38 cellular contexts compared by ENCODE assay signal in the genomic region with DNA sequence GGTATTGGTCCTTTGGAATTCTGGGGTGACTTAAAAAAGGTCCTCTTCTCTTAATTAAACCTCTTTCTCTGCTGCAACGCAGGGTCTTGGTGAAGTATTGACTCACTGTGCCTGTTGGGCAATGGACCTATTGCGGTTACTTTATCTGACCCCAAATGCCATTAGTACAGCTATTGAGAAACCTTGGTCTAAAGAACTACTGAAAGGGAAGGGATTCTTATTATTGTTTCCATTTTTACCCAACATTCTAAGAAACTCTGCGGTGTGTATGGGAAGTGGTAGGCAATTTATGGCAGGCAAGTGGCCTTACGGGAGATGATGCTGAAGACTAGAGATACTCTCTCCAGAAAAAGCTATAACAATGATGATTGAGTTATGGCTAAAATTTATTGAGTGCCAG. TPM values are rescaled to one million over a fixed set of nuclear protein-coding genes. Genes with fewer than 3 reads are reported as not detected.
DNase-seq lines count a peak whose midpoint lies in the region; ATAC-seq, FAIRE-seq and TF ChIP-seq lines count a peak whose summit lies in the region.
"Had no signal": no experiment of that assay in that cellular context is flagged by ENCODE, and none has a peak within 500 bp of the region (broad histone marks: within the 10 kb centered on the region; RNA-seq: fewer than 3 reads in every experiment).

No MANE protein-coding gene starts in this region.

- FAIRE-seq in K562 (lab: Jason Lieb, UNC), result no peak
- FAIRE-seq: A549, D721Med, endothelial cell of umbilical vein, islet of Langerhans, pancreas had no signal

- DNase-seq in AG09309 (ENCODE audit: low read depth) (peak; percentile 17), HT1080 (ENCODE audit: low read depth) (peak; percentile 13), NOMO-1 treated with dmso at 0.1 percent for 144 hours (lab: John Stamatoyannopoulos, UW; ENCODE audit: unreplicated experiment) (peak; percentile 74), K562 (ENCODE audit: extremely low read depth in 1 of 4, low spot score in 3 of 4) (no peak), mucosa of descending colon (no peak), caudate nucleus (lab: John Stamatoyannopoulos, UW) (no peak), nephron progenitor cell (no peak)
- no peak for DNase-seq in activated CD8-positive, alpha-beta memory T cell treated with anti-CD3 and anti-CD28 coated beads, Interleukin-2, amount 10 ng/mL, durations not matched to agents 7 days and 5 days
- DNase-seq: activated CD4-positive, alpha-beta T cell treated with anti-CD3 and anti-CD28 coated beads for 48 hours; activated naive CD4-positive, alpha-beta T cell treated with anti-CD3 and anti-CD28 coated beads, Interleukin-2, amount 50 U/mL, for 16 hours; activated T-cell treated with anti-CD3 and anti-CD28 coated beads for 4 hours; amniotic stem cell; CD4-positive, alpha-beta memory T cell; left lung; mesendoderm; NCI-H1417; NCI-H2081; NCI-H2227 treated with DMSO at 0.1 percent for 48 hours; NCI-H526; pancreas; retina; transverse colon; WERI-Rb-1 had no signal

- CTCF ChIA-PET in K562 (lab: Yijun Ruan, JAX; ENCODE audit: low intra/inter-chr PET ratio), result no interaction called here
- CTCF ChIA-PET in activated CD8-positive, alpha-beta memory T cell treated with anti-CD3 and anti-CD28 coated beads, Interleukin-2, amount 10 ng/mL, durations not matched to agents 7 days and 5 days (lab: Charles Lee), result interaction anchor here (2.4 kb wide), 1 partner anchor 215 kb away, joined by 10 read pairs; no protein-coding TSS in a partner anchor

- H3K4me1 Mint-ChIP-seq in activated CD8-positive, alpha-beta memory T cell treated with anti-CD3 and anti-CD28 coated beads, Interleukin-2, amount 10 ng/mL, durations not matched to agents 7 days and 5 days, result peaks cover 11% of the 10 kb centered on the region
- H3K4me1 Mint-ChIP-seq in nephron progenitor cell, result peaks cover 24% of the 10 kb centered on the region

- ATAC-seq in K562, result no peak
- no peak for ATAC-seq in mucosa of descending colon
- no peak for ATAC-seq in activated CD8-positive, alpha-beta memory T cell treated with anti-CD3 and anti-CD28 coated beads, Interleukin-2, amount 10 ng/mL, durations not matched to agents 7 days and 5 days
- ATAC-seq: A549; left lung; pancreas; SK-N-SH treated with all-trans-retinoic acid at 6 μM for 48 hours; stimulated activated effector memory CD8-positive, alpha-beta T cell treated with anti-CD3 and anti-CD28 coated beads, Interleukin-12 subunit alpha, Interleukin-12 subunit beta, amount 100 ng/mL, for 72 hours had no signal

- H3K9me3 Mint-ChIP-seq in activated CD8-positive, alpha-beta memory T cell treated with anti-CD3 and anti-CD28 coated beads, Interleukin-2, amount 10 ng/mL, durations not matched to agents 7 days and 5 days (ENCODE audit: low read depth), result no peaks in the 10 kb centered on the region
- H3K9me3 Mint-ChIP-seq in nephron progenitor cell, result no peaks in the 10 kb centered on the region
- H3K9me3 Mint-ChIP-seq: activated T-helper 2 cell treated with anti-CD3 and anti-CD28 coated beads, Interferon-gamma antibody, Interleukin-2, Interleukin-4, amounts not matched to agents 10 μg/mL and 5 μg/mL and 100 μg/mL, durations not matched to agents 14 hours and 24 hours and 36 hours; brain; CD4-positive, alpha-beta memory T cell; IgD-negative memory B cell; neural progenitor cell; stimulated activated effector memory CD8-positive, alpha-beta T cell treated with anti-CD3 and anti-CD28 coated beads, Interleukin-12 subunit alpha, Interleukin-12 subunit beta, amount 100 ng/mL, for 72 hours had no signal

- no peak for TF ChIP-seq EP300 in K562 (IDR thresholded peaks at IDR 0.05; ENCODE audit: low read length)

- H3K36me3 Mint-ChIP-seq in activated CD8-positive, alpha-beta memory T cell treated with anti-CD3 and anti-CD28 coated beads, Interleukin-2, amount 10 ng/mL, durations not matched to agents 7 days and 5 days, result no peaks in the 10 kb centered on the region
- no peaks in the 10 kb centered on the region for H3K36me3 Mint-ChIP-seq in nephron progenitor cell (ENCODE audit: low read depth)
- H3K36me3 Mint-ChIP-seq: brain; CD4-positive, alpha-beta memory T cell; IgD-negative memory B cell; neural progenitor cell; stimulated activated effector memory CD8-positive, alpha-beta T cell treated with anti-CD3 and anti-CD28 coated beads, Interleukin-12 subunit alpha, Interleukin-12 subunit beta, amount 100 ng/mL, for 72 hours had no signal

- no peak overlapping the region for H3K4me2 ChIP-seq in K562 (ENCODE audit: insufficient read depth, low read length)
- H3K4me2 ChIP-seq: A549, neural progenitor cell had no signal

- no peaks in the 10 kb centered on the region for H4K20me1 ChIP-seq in K562 (replicated peaks; ENCODE audit: control insufficient read depth, insufficient read depth, low read length)

- in situ Hi-C loops in K562 (cut with MboI), result loop anchor here (10.0 to 25.0 kb wide), 2 partner anchors 487 to 675 kb away; no protein-coding TSS in a partner anchor

- no peak for TF ChIP-seq CTCF in AG09309 (IDR thresholded peaks at IDR 0.05; ENCODE audit: control insufficient read depth, insufficient read depth, low read depth, low read length, missing control alignments)
- no peak for TF ChIP-seq CTCF in K562 (IDR thresholded peaks at IDR 0.05 in 2 of 3, conservative IDR thresholded peaks at IDR 0.05 in 1 of 3; ENCODE audit: insufficient read depth in 2 of 3, low read depth in 1 of 3, low read length in 3 of 3)
- TF ChIP-seq CTCF in mucosa of descending colon (IDR thresholded peaks at IDR 0.05), result no peak
- no peak for TF ChIP-seq CTCF in nephron progenitor cell (IDR thresholded peaks at IDR 0.05)

- H3K27me3 ChIP-seq in K562 (ENCODE audit: control insufficient read depth in 2 of 2, insufficient read depth in 2 of 2, low read length in 2 of 2), result peaks cover 3 to 11% of the 10 kb centered on the region in 2 experiments; a peak in 2 of 5 replicates

- H3K4me3 ChIP-seq in AG09309 (ENCODE audit: control insufficient read depth, low read depth, low read length), result no peak overlapping the region
- H3K4me3 ChIP-seq in K562, result no peak overlapping the region
- H3K4me3 ChIP-seq in mucosa of descending colon, result no peak overlapping the region
- H3K4me3 ChIP-seq: A549, HAP-1, left lung, neural progenitor cell, pancreas, transverse colon had no signal

- no peak for TF ChIP-seq POLR2A in K562 (conservative IDR thresholded peaks at IDR 0.05)

- no peak overlapping the region for H3K9ac ChIP-seq in K562 (ENCODE audit: insufficient read depth in 1 of 2, low read depth in 2 of 2, low read length in 2 of 2)
- H3K9ac ChIP-seq: neural progenitor cell had no signal

- H3K79me2 ChIP-seq in K562 (ENCODE audit: control insufficient read depth, insufficient read depth, low read length), result no peaks in the 10 kb centered on the region

- H2AFZ ChIP-seq in K562 (ENCODE audit: low read depth, low read length), result no peak overlapping the region
- H2AFZ ChIP-seq: neural progenitor cell had no signal

- H3K36me3 ChIP-seq in K562 (ENCODE audit: control insufficient read depth, insufficient read depth, low read length) (no peaks in the 10 kb centered on the region), mucosa of descending colon (ENCODE audit: low read depth) (no peaks in the 10 kb centered on the region)
- H3K36me3 ChIP-seq: HAP-1, left lung, neural progenitor cell, pancreas, transverse colon, WERI-Rb-1 had no signal

- no peak for TF ChIP-seq RAD21 in K562 (CRISPR knock-in tag; conservative IDR thresholded peaks at IDR 0.05 in 1 of 2, IDR thresholded peaks at IDR 0.05 in 1 of 2)

- H3K27ac Mint-ChIP-seq in activated CD8-positive, alpha-beta memory T cell treated with anti-CD3 and anti-CD28 coated beads, Interleukin-2, amount 10 ng/mL, durations not matched to agents 7 days and 5 days, result no peak overlapping the region
- H3K27ac Mint-ChIP-seq in nephron progenitor cell, result no peak overlapping the region
- H3K27ac Mint-ChIP-seq: activated T-helper 2 cell treated with anti-CD3 and anti-CD28 coated beads, Interferon-gamma antibody, Interleukin-2, Interleukin-4, amounts not matched to agents 10 μg/mL and 5 μg/mL and 100 μg/mL, durations not matched to agents 14 hours and 24 hours and 36 hours; brain; CD4-positive, alpha-beta memory T cell; IgD-negative memory B cell; neural progenitor cell; stimulated activated effector memory CD8-positive, alpha-beta T cell treated with anti-CD3 and anti-CD28 coated beads, Interleukin-12 subunit alpha, Interleukin-12 subunit beta, amount 100 ng/mL, for 72 hours had no signal

- no TSS peak for BruUV-seq in K562 (replicated peaks; lab: Mats Ljungman, UMichigan)

- peaks cover 2% of the 10 kb centered on the region for H3K9me1 ChIP-seq in K562 (ENCODE audit: control insufficient read depth, insufficient read depth, low read length)

- H3K4me1 ChIP-seq in K562 (replicated peaks in 1 of 2; ENCODE audit: control insufficient read depth in 2 of 2, insufficient read depth in 2 of 2, low read length in 2 of 2) (peaks cover 0 to 5% of the 10 kb centered on the region in 2 experiments; a peak in 2 of 5 replicates), mucosa of descending colon (ENCODE audit: low read depth) (no peaks in the 10 kb centered on the region)
- H3K4me1 ChIP-seq: pancreas had no signal

- intact Hi-C loops in K562 (cut with micrococcal nuclease), result loop anchor here (5.0 to 10.0 kb wide), 5 partner anchors 170 to 657 kb away; a partner anchor contains a TSS
- intact Hi-C loops in mucosa of descending colon (cut with DNase I, micrococcal nuclease), result no loop called here

- no peak overlapping the region for H3K4me3 Mint-ChIP-seq in activated CD8-positive, alpha-beta memory T cell treated with anti-CD3 and anti-CD28 coated beads, Interleukin-2, amount 10 ng/mL, durations not matched to agents 7 days and 5 days
- no peak overlapping the region for H3K4me3 Mint-ChIP-seq in nephron progenitor cell
- H3K4me3 Mint-ChIP-seq: brain; CD4-positive, alpha-beta memory T cell; IgD-negative memory B cell; neural progenitor cell; stimulated activated effector memory CD8-positive, alpha-beta T cell treated with anti-CD3 and anti-CD28 coated beads, Interleukin-12 subunit alpha, Interleukin-12 subunit beta, amount 100 ng/mL, for 72 hours had no signal

- H3K27ac ChIP-seq in K562 (ENCODE audit: extremely low read depth, low read depth, low read length) (no peak overlapping the region), caudate nucleus (ENCODE audit: low read depth, low read length) (no peak overlapping the region)
- H3K27ac ChIP-seq: A549, left lung, neural progenitor cell, pancreas, transverse colon, WERI-Rb-1 had no signal

- no peaks in the 10 kb centered on the region for H3K9me3 ChIP-seq in K562 (replicated peaks; ENCODE audit: control insufficient read depth, insufficient read depth, low read depth, low read length)
- no peaks in the 10 kb centered on the region for H3K9me3 ChIP-seq in mucosa of descending colon
- H3K9me3 ChIP-seq: A549, HAP-1, left lung, pancreas, transverse colon had no signal

- POLR2A ChIA-PET in K562 (lab: Yijun Ruan, JAX), result interaction anchor here (0.6 to 0.7 kb wide), 2 partner anchors 11 to 215 kb away, joined by 3 to 4 read pairs; no protein-coding TSS in a partner anchor

- 0% methylated on average over 4 of the region's 4 CpGs for WGBS in K562 (ENCODE audit: insufficient coverage, low coverage, missing lambda C conversion rate)

- peaks cover 61% of the 10 kb centered on the region for H3K27me3 Mint-ChIP-seq in activated CD8-positive, alpha-beta memory T cell treated with anti-CD3 and anti-CD28 coated beads, Interleukin-2, amount 10 ng/mL, durations not matched to agents 7 days and 5 days
- H3K27me3 Mint-ChIP-seq in nephron progenitor cell (ENCODE audit: low read depth, poor library complexity), result peaks cover 63% of the 10 kb centered on the region

RNA-seq across cellular contexts. Expression of a gene that starts 12.5 kb away (rescaled TPM):
- not detected in 2 replicates for total RNA-seq in HT1080 (2014; rRNA removed; shearing (Covaris generic))
- not detected in 2 replicates for polyA plus RNA-seq in HT1080 (2015; cell fraction: cytosol; rRNA removed)
- not detected in 2 replicates for polyA plus RNA-seq in HT1080 (2015; cell fraction: nucleus; rRNA removed)
- total RNA-seq in K562 (2011; cell fraction: chromatin; rRNA removed; ENCODE audit: low replicate concordance), result 0.12 and 0.14 TPM in 2 replicates
- total RNA-seq in K562 (2011; cell fraction: nucleolus; rRNA removed), result not detected in 2 replicates
- 0.23 TPM in 1 of 2 replicates, not detected in the other for total RNA-seq in K562 (2011; cell fraction: nucleoplasm; rRNA removed)
- not detected in 2 replicates for total RNA-seq in K562 (2014; rRNA removed)
- not detected in 2 replicates for total RNA-seq in K562 (2014; rRNA removed; fragmentation: Illumina TruSeq; extraction: Trizol)
- total RNA-seq in K562 (2015; rRNA removed; fragmentation: Illumina TruSeq; extraction: Trizol), result not detected in 2 replicates
- not detected in 2 replicates for total RNA-seq in K562 (2021)
- polyA plus RNA-seq in K562 (2011; rRNA removed), result 0.01 and 0.08 TPM in 2 replicates
- 0.06 TPM in 1 of 2 replicates, not detected in the other for polyA plus RNA-seq in K562 (2011; cell fraction: cytosol; rRNA removed)
- 0.20 and 0.51 TPM in 2 replicates for polyA plus RNA-seq in K562 (2011; cell fraction: nucleus; rRNA removed)
- polyA plus RNA-seq in K562 (2012), result 0.03 TPM in 1 of 2 replicates, not detected in the other
- polyA plus RNA-seq in K562 (2014; fragmentation: Illumina TruSeq; extraction: Trizol), result not detected in 2 replicates
- not detected for polyA plus RNA-seq in K562 (2014; fragmentation: Nextera tagmentation; extraction: Ambion mirVana)
- not detected in 2 replicates for polyA plus RNA-seq in K562 (2014; rRNA removed)
- 0.06 and 0.21 TPM in 2 replicates for polyA minus RNA-seq in K562 (2011; rRNA and poly(A)+ RNA removed)
- not detected in 2 replicates for polyA minus RNA-seq in K562 (2011; cell fraction: cytosol; rRNA and poly(A)+ RNA removed)
- polyA minus RNA-seq in K562 (2011; cell fraction: nucleus; rRNA and poly(A)+ RNA removed), result 0.13 TPM in 1 of 2 replicates, not detected in the other
- total RNA-seq in mucosa of descending colon, result not detected
- not detected for total RNA-seq in activated CD8-positive, alpha-beta memory T cell treated with anti-CD3 and anti-CD28 coated beads, Interleukin-2, amount 10 ng/mL, durations not matched to agents 7 days and 5 days
- total RNA-seq: activated T-helper 2 cell treated with anti-CD3 and anti-CD28 coated beads, Interferon-gamma antibody, Interleukin-2, Interleukin-4, amounts not matched to agents 10 μg/mL and 5 μg/mL and 100 μg/mL, durations not matched to agents 14 hours and 24 hours and 36 hours; CD4-positive, alpha-beta memory T cell; chondrocyte; endothelial cell of umbilical vein; left lung; OCI-LY7; pancreas; skeletal muscle tissue; subcutaneous adipose tissue; transverse colon had no signal
- polyA plus RNA-seq: A549; CD4-positive, alpha-beta memory T cell; endothelial cell of umbilical vein; IgD-negative memory B cell; pancreas had no signal

RNA-seq across cellular contexts. Expression of a gene that starts 57.5 kb away (rescaled TPM):
- not detected in 2 replicates for total RNA-seq in HT1080 (2014; rRNA removed; shearing (Covaris generic))
- polyA plus RNA-seq in HT1080 (2015; cell fraction: cytosol; rRNA removed), result not detected in 2 replicates
- not detected in 2 replicates for polyA plus RNA-seq in HT1080 (2015; cell fraction: nucleus; rRNA removed)
- total RNA-seq in K562 (2011; cell fraction: chromatin; rRNA removed; ENCODE audit: low replicate concordance), result not detected in 2 replicates
- not detected in 2 replicates for total RNA-seq in K562 (2011; cell fraction: nucleolus; rRNA removed)
- total RNA-seq in K562 (2011; cell fraction: nucleoplasm; rRNA removed), result not detected in 2 replicates
- total RNA-seq in K562 (2014; rRNA removed) (not detected in 2 replicates), K562 (2014; rRNA removed; fragmentation: Illumina TruSeq; extraction: Trizol) (not detected in 2 replicates), K562 (2015; rRNA removed; fragmentation: Illumina TruSeq; extraction: Trizol) (not detected in 2 replicates), K562 (2021) (not detected in 2 replicates), mucosa of descending colon (under 1 TPM; 0.20 to 0.73 (median 0.31) TPM)
- polyA plus RNA-seq in K562 (2011; rRNA removed) (not detected in 2 replicates), K562 (2014; fragmentation: Illumina TruSeq; extraction: Trizol) (not detected in 2 replicates), K562 (2014; fragmentation: Nextera tagmentation; extraction: Ambion mirVana) (not detected), K562 (2014; rRNA removed) (not detected in 2 replicates)
- not detected in 2 replicates for polyA plus RNA-seq in K562 (2011; cell fraction: cytosol; rRNA removed)
- not detected in 2 replicates for polyA plus RNA-seq in K562 (2011; cell fraction: nucleus; rRNA removed)
- not detected in 2 replicates for polyA plus RNA-seq in K562 (2012)
- polyA minus RNA-seq in K562 (2011; rRNA and poly(A)+ RNA removed), result not detected in 2 replicates
- not detected in 2 replicates for polyA minus RNA-seq in K562 (2011; cell fraction: cytosol; rRNA and poly(A)+ RNA removed)
- not detected in 2 replicates for polyA minus RNA-seq in K562 (2011; cell fraction: nucleus; rRNA and poly(A)+ RNA removed)
- total RNA-seq in activated CD8-positive, alpha-beta memory T cell treated with anti-CD3 and anti-CD28 coated beads, Interleukin-2, amount 10 ng/mL, durations not matched to agents 7 days and 5 days, result not detected
- total RNA-seq: CD4-positive, alpha-beta memory T cell; chondrocyte; endothelial cell of umbilical vein; left lung; OCI-LY7; pancreas; subcutaneous adipose tissue had no signal
- polyA plus RNA-seq: A549; CD4-positive, alpha-beta memory T cell; endothelial cell of umbilical vein; IgD-negative memory B cell; pancreas had no signal

Comparison
In these comparisons a context has a peak if more than half of its experiments do, and no peak if none do; other contexts are left out.
1. DNase-seq: peak in AG09309 (single experiment), HT1080 (single experiment) and NOMO-1 treated with dmso at 0.1 percent for 144 hours (single experiment); none in K562 (0 of 4), mucosa of descending colon (0 of 3), caudate nucleus (0 of 61), activated CD8-positive, alpha-beta memory T cell treated with anti-CD3 and anti-CD28 coated beads, Interleukin-2, amount 10 ng/mL, durations not matched to agents 7 days and 5 days (single experiment) and nephron progenitor cell (single experiment).